Comparison of ENCODE assay signal across 8 cellular contexts in genomic region chr16:20900299-20901067, GRCh38. TPM values are rescaled to one million over a fixed set of nuclear protein-coding genes. Genes with fewer than 3 reads are reported as not detected.
DNase-seq lines count a peak whose midpoint lies in the region; ATAC-seq and TF ChIP-seq lines count a peak whose summit lies in the region.

Gene DCUN1D3 (minus strand): TSS chr16:20900358. CDS start chr16:20862538, 37,820 bp downstream.
Gene LYRM1 (plus strand): TSS chr16:20900771. CDS start chr16:20915556, 14,785 bp downstream.

- peak within 1 kb of the TSS; percentile 97 for H3K27ac Mint-ChIP-seq in activated naive CD8-positive, alpha-beta T cell
- H3K27ac Mint-ChIP-seq in glutamatergic neuron (ENCODE audit: unreplicated experiment), result peak within 1 kb of the TSS; percentile 99

- H3K36me3 ChIP-seq in osteoblast (ENCODE audit: insufficient read depth, low read length) (peaks cover 20% of the 10 kb centered on the region), thoracic aorta (no peaks in the 10 kb centered on the region)

- H3K4me1 Mint-ChIP-seq in activated naive CD8-positive, alpha-beta T cell (ENCODE audit: low read depth), result peaks cover 67% of the 10 kb centered on the region
- H3K4me1 Mint-ChIP-seq in glutamatergic neuron (ENCODE audit: low read depth, unreplicated experiment), result peaks cover 14% of the 10 kb centered on the region

- H3K27ac ChIP-seq in osteoblast (ENCODE audit: low read depth, low read length) (peak within 1 kb of the TSS; percentile 100), thoracic aorta (peak within 1 kb of the TSS; percentile 95 to 100)

- H3K36me3 Mint-ChIP-seq in activated naive CD8-positive, alpha-beta T cell, result peaks cover 10% of the 10 kb centered on the region
- no peaks in the 10 kb centered on the region for H3K36me3 Mint-ChIP-seq in glutamatergic neuron (ENCODE audit: unreplicated experiment)

- peak; percentile 98 for DNase-seq in GM04504 (ENCODE audit: low read depth)
- DNase-seq in NCI-H1105 (lab: John Stamatoyannopoulos, UW), result peak; percentile 89
- DNase-seq in SKM-1 treated with dmso at 0.1 percent for 144 hours (lab: John Stamatoyannopoulos, UW; ENCODE audit: unreplicated experiment), result peak; percentile 94
- peak; percentile 99 for DNase-seq in glutamatergic neuron
- DNase-seq in osteoblast (ENCODE audit: insufficient read length, low spot score, missing footprints), result peak; percentile 97
- DNase-seq in thoracic aorta (ENCODE audit: low spot score), result peak; percentile 92

- peak within 1 kb of the TSS; percentile 85 for H2AFZ ChIP-seq in osteoblast (ENCODE audit: low read length)

- peak within 1 kb of the TSS; percentile 89 for H3K4me2 ChIP-seq in osteoblast (ENCODE audit: insufficient read depth, low read length)

- H3K79me2 ChIP-seq in osteoblast (ENCODE audit: insufficient read depth, low read length), result peaks cover 75% of the 10 kb centered on the region

- TF ChIP-seq CTCF in glutamatergic neuron (IDR thresholded peaks at IDR 0.05; ENCODE audit: partially characterized antibody, unreplicated experiment) (no peak), osteoblast (IDR thresholded peaks at IDR 0.05; ENCODE audit: extremely low read depth, low read depth, low read length) (no peak), thoracic aorta (IDR thresholded peaks at IDR 0.05) (no peak)

- H3K9me3 Mint-ChIP-seq in activated naive CD8-positive, alpha-beta T cell (ENCODE audit: low read depth), result no peaks in the 10 kb centered on the region
- peaks cover 14% of the 10 kb centered on the region for H3K9me3 Mint-ChIP-seq in glutamatergic neuron (ENCODE audit: unreplicated experiment)

- H3K4me3 Mint-ChIP-seq in activated naive CD8-positive, alpha-beta T cell, result peak within 1 kb of the TSS; percentile 94
- H3K4me3 Mint-ChIP-seq in glutamatergic neuron (ENCODE audit: unreplicated experiment), result peak within 1 kb of the TSS; percentile 96

- peak; percentile 70 for ATAC-seq in HG02588 (IDR thresholded peaks at IDR 0.05; ENCODE audit: unreplicated experiment)
- peak; percentile 98 for ATAC-seq in thoracic aorta (ENCODE audit: insufficient number of reproducible peaks, low FRiP score, low read depth)

- no peaks in the 10 kb centered on the region for H3K27me3 Mint-ChIP-seq in activated naive CD8-positive, alpha-beta T cell
- H3K27me3 Mint-ChIP-seq in glutamatergic neuron (ENCODE audit: unreplicated experiment), result peaks cover 2% of the 10 kb centered on the region

- H3K4me3 ChIP-seq in osteoblast (ENCODE audit: insufficient read depth, low read length) (peak within 1 kb of the TSS; percentile 90), thoracic aorta (peak within 1 kb of the TSS; percentile 85)

- H3K4me1 ChIP-seq in osteoblast (ENCODE audit: insufficient read depth, low read length), result peaks cover 57% of the 10 kb centered on the region
- H3K4me1 ChIP-seq in thoracic aorta (ENCODE audit: control insufficient read depth in 1 of 2, low read depth in 2 of 2), result peaks cover 49 to 66% of the 10 kb centered on the region in 2 donors

- no peaks in the 10 kb centered on the region for H3K9me3 ChIP-seq in osteoblast (ENCODE audit: low read depth, low read length)
- H3K9me3 ChIP-seq in thoracic aorta, result no peaks in the 10 kb centered on the region

- H3K27me3 ChIP-seq in osteoblast (ENCODE audit: insufficient read depth, low read length), result no peaks in the 10 kb centered on the region
- H3K27me3 ChIP-seq in thoracic aorta (replicated peaks; ENCODE audit: insufficient read depth), result no peaks in the 10 kb centered on the region

- H4K20me1 ChIP-seq in osteoblast (ENCODE audit: insufficient read depth, low read length), result peaks cover 28% of the 10 kb centered on the region

RNA-seq across cellular contexts. Expression of gene DCUN1D3, which starts in this region (rescaled TPM):
- 15.3 TPM for total RNA-seq in glutamatergic neuron (ENCODE audit: unreplicated experiment)
- 26.2 and 33.7 TPM in 2 replicates for total RNA-seq in osteoblast
- total RNA-seq in thoracic aorta, result 10 to 100 TPM; 25.3 to 28.0 TPM

RNA-seq across cellular contexts. Expression of gene LYRM1, which starts in this region (rescaled TPM):
- total RNA-seq in glutamatergic neuron (ENCODE audit: unreplicated experiment), result 23.2 TPM
- total RNA-seq in osteoblast, result 42.7 and 44.9 TPM in 2 replicates
- 10 to 100 TPM; 18.7 to 34.9 TPM for total RNA-seq in thoracic aorta

Comparison
In these comparisons a context has a peak if more than half of its experiments do, and no peak if none do; other contexts are left out.
1. Peak in every context shown above with its lines: DNase-seq, ATAC-seq, H3K4me3 ChIP-seq and H3K27ac ChIP-seq.